Comparison of ENCODE assay signal across 11 cellular contexts in genomic region chr3:119296723-119297122, GRCh38. TPM values are rescaled to one million over a fixed set of nuclear protein-coding genes. Genes with fewer than 3 reads are reported as not detected.
DNase-seq lines count a peak whose midpoint lies in the region; ATAC-seq, FAIRE-seq and TF ChIP-seq lines count a peak whose summit lies in the region.
"Had no signal": no experiment of that assay in that cellular context is flagged by ENCODE, and none has a peak within 500 bp of the region (broad histone marks: within the 10 kb centered on the region; RNA-seq: fewer than 3 reads in every experiment).

No MANE protein-coding gene starts in this region.

- intact Hi-C loops in CD4-positive, alpha-beta T cell (cut with DNase I, micrococcal nuclease): loop anchor here (2.0 to 10.0 kb wide), 3 partner anchors 26 to 788 kb away; partner anchors contain the start of genes POGLUT1 (in 1 of the 2) and TMEM39A (in 1 of the 2)
- intact Hi-C loops in PC-9 (cut with micrococcal nuclease; ENCODE audit: unreplicated experiment) (no loop called here), endothelial cell of umbilical vein (cut with micrococcal nuclease) (no loop called here), sigmoid colon (cut with DNase I) (no loop called here)

- no peaks in the 10 kb centered on the region for H3K9me3 ChIP-seq in CD4-positive, alpha-beta T cell (ENCODE audit: control insufficient read depth, low read length)
- H3K9me3 ChIP-seq in PC-9 (ENCODE audit: insufficient read depth, low read depth) (no peaks in the 10 kb centered on the region), endothelial cell of umbilical vein (replicated peaks; ENCODE audit: control insufficient read depth, insufficient read depth, low read length) (no peaks in the 10 kb centered on the region), sigmoid colon (no peaks in the 10 kb centered on the region)

- H3K4me1 ChIP-seq in PC-9 (replicated peaks; ENCODE audit: insufficient read depth) (peaks cover 13% of the 10 kb centered on the region), endothelial cell of umbilical vein (ENCODE audit: control insufficient read depth, extremely low read depth, insufficient read depth, low read length) (peaks cover 43% of the 10 kb centered on the region), sigmoid colon (peaks cover 0 to 41% (median 26%) of the 10 kb centered on the region in 4 donors), GM23338 (ENCODE audit: insufficient read depth) (peaks cover 52% of the 10 kb centered on the region)

- no peak for TF ChIP-seq CTCF in CD4-positive, alpha-beta T cell (IDR thresholded peaks at IDR 0.05)
- no peak for TF ChIP-seq CTCF in PC-9 (conservative IDR thresholded peaks at IDR 0.05)
- no peak for TF ChIP-seq CTCF in endothelial cell of umbilical vein (IDR thresholded peaks at IDR 0.05; ENCODE audit: extremely low read depth in 1 of 2, insufficient read depth in 1 of 2, low read depth in 1 of 2, low read length in 2 of 2)
- no peak for TF ChIP-seq CTCF in sigmoid colon (IDR thresholded peaks at IDR 0.05)
- no peak for TF ChIP-seq CTCF in GM23338 (conservative IDR thresholded peaks at IDR 0.05; ENCODE audit: low read depth in 2 of 2)

- no peak for TF ChIP-seq EP300 in sigmoid colon (IDR thresholded peaks at IDR 0.05)

- ATAC-seq in CD4-positive, alpha-beta T cell (ENCODE audit: poor library complexity): no peak
- no peak for ATAC-seq in GM23338
- no peak for ATAC-seq in GM19395 (IDR thresholded peaks at IDR 0.05; ENCODE audit: unreplicated experiment)
- ATAC-seq in GM21529 (IDR thresholded peaks at IDR 0.05; ENCODE audit: unreplicated experiment): no peak

- CTCF ChIA-PET in CD4-positive, alpha-beta T cell (lab: Charles Lee): interaction anchor here (1.3 to 3.9 kb wide), 3 partner anchors 50 to 56 kb away, joined by 3 to 19 read pairs (median 11); partner anchors contain the start of gene B4GALT4
- CTCF ChIA-PET in PC-9 (lab: Charles Lee) (no interaction called here), endothelial cell of umbilical vein (lab: Charles Lee) (interaction anchor here (1.0 to 6.5 kb wide), 9 partner anchors 8 to 92 kb away, joined by 3 to 58 read pairs (median 7); no protein-coding TSS in a partner anchor)

- no peaks in the 10 kb centered on the region for H3K27me3 Mint-ChIP-seq in CD4-positive, alpha-beta T cell
- peaks cover 31% of the 10 kb centered on the region for H3K27me3 Mint-ChIP-seq in GM23338 (ENCODE audit: insufficient read depth, low read depth, poor library complexity)

- POLR2A ChIA-PET in CD4-positive, alpha-beta T cell (lab: Charles Lee): interaction anchor here (1.0 to 5.3 kb wide), 2 partner anchors 26 to 201 kb away, joined by 3 to 68 read pairs; partner anchors contain the start of gene TIMMDC1
- POLR2A ChIA-PET in PC-9 (lab: Charles Lee; ENCODE audit: unreplicated experiment) (interaction anchor here (1.0 kb wide), 1 partner anchor 799 kb away, joined by 4 read pairs; no protein-coding TSS in a partner anchor), endothelial cell of umbilical vein (lab: Charles Lee) (interaction anchor here (1.0 kb wide), 1 partner anchor 26 kb away, joined by 3 read pairs; no protein-coding TSS in a partner anchor)

- H3K4me3 ChIP-seq in PC-9: no peak overlapping the region; the same call in 1 of the 2 replicates
- H3K4me3 ChIP-seq in endothelial cell of umbilical vein (replicated peaks in 1 of 3; ENCODE audit: insufficient read depth in 1 of 3, low read depth in 1 of 3, low read length in 3 of 3): peak overlapping the region; percentile 84 to 92 (median 86)
- H3K4me3 ChIP-seq in sigmoid colon: peak overlapping the region in 3 of 4 donors; percentile 85 to 92 (median 89)
- no peak overlapping the region for H3K4me3 ChIP-seq in GM23338

- H3K27ac Mint-ChIP-seq in CD4-positive, alpha-beta T cell: peak overlapping the region; percentile 100
- no peak overlapping the region for H3K27ac Mint-ChIP-seq in GM23338

- no peak overlapping the region for H3K27ac ChIP-seq in CD4-positive, alpha-beta T cell (ENCODE audit: low read depth, low read length)
- H3K27ac ChIP-seq in PC-9 (peak overlapping the region; percentile 60), endothelial cell of umbilical vein (ENCODE audit: insufficient read depth, low read depth, low read length) (peak overlapping the region; percentile 16), sigmoid colon (peak overlapping the region; percentile 91 to 95 (median 92)), GM23338 (ENCODE audit: low read depth) (no peak overlapping the region)

- peak overlapping the region; percentile 97 for H3K4me2 ChIP-seq in PC-9
- H3K4me2 ChIP-seq in endothelial cell of umbilical vein (ENCODE audit: insufficient read depth, low read length): peak overlapping the region; percentile 97
- H3K4me2 ChIP-seq in GM23338: no peak overlapping the region

- peaks cover 66% of the 10 kb centered on the region for H3K4me1 Mint-ChIP-seq in CD4-positive, alpha-beta T cell (ENCODE audit: low read depth)
- peaks cover 38% of the 10 kb centered on the region for H3K4me1 Mint-ChIP-seq in GM23338

- H3K36me3 ChIP-seq in PC-9 (ENCODE audit: low read depth): no peaks in the 10 kb centered on the region
- H3K36me3 ChIP-seq in endothelial cell of umbilical vein (ENCODE audit: control insufficient read depth in 2 of 2, extremely low read depth in 1 of 2, insufficient read depth in 2 of 2, low read length in 2 of 2): peaks cover 3 to 6% of the 10 kb centered on the region in 2 experiments
- H3K36me3 ChIP-seq in sigmoid colon: peaks cover 0 to 3% (median 0%) of the 10 kb centered on the region in 4 donors
- H3K36me3 ChIP-seq in GM23338 (ENCODE audit: insufficient read depth): no peaks in the 10 kb centered on the region

- H3F3A ChIP-seq in PC-9 (ENCODE audit: insufficient read depth, low read depth): peaks cover 14% of the 10 kb centered on the region; the same call in 1 of the 2 replicates
- peaks cover 2% of the 10 kb centered on the region; the same call in 1 of the 2 replicates for H3F3A ChIP-seq in GM23338 (replicated peaks; ENCODE audit: low read depth)

- BruUV-seq in PC-9 (replicated peaks; lab: Mats Ljungman, UMichigan) (no TSS peak), endothelial cell of umbilical vein (replicated peaks; lab: Mats Ljungman, UMichigan) (no TSS peak)

- H3K9me2 ChIP-seq in PC-9 (ENCODE audit: insufficient read depth) (no peaks in the 10 kb centered on the region), GM23338 (ENCODE audit: insufficient read depth) (no peaks in the 10 kb centered on the region)

- no peaks in the 10 kb centered on the region for H4K20me1 ChIP-seq in PC-9 (ENCODE audit: insufficient read depth)
- H4K20me1 ChIP-seq in endothelial cell of umbilical vein (replicated peaks; ENCODE audit: control insufficient read depth, extremely low read depth, insufficient read depth, low read length): peaks cover 2% of the 10 kb centered on the region
- H4K20me1 ChIP-seq in GM23338 (replicated peaks; ENCODE audit: insufficient read depth): no peaks in the 10 kb centered on the region

- DNase-seq in CD4-positive, alpha-beta T cell: no peak
- DNase-seq in PC-9 (no peak), endothelial cell of umbilical vein (ENCODE audit: low read depth, low spot score) (peak; percentile 10), sigmoid colon (no peak), GM23338 (ENCODE audit: low spot score) (no peak), cerebellar cortex (ENCODE audit: low spot score) (no peak)
- DNase-seq: cerebellar nuclear complex; head of caudate nucleus; stimulated activated CD4-positive, alpha-beta T cell treated with anti-CD3 and anti-CD28 coated beads, Interleukin-1b, Interleukin-23, amount 100 ng/mL, for 48 hours had no signal

- peak overlapping the region; percentile 49 for H3K9ac ChIP-seq in endothelial cell of umbilical vein (replicated peaks; ENCODE audit: extremely low read depth, insufficient read depth, low read length)

- no peaks in the 10 kb centered on the region for H3K9me3 Mint-ChIP-seq in CD4-positive, alpha-beta T cell
- no peaks in the 10 kb centered on the region for H3K9me3 Mint-ChIP-seq in GM23338

- dilution Hi-C loops in endothelial cell of umbilical vein (cut with MboI; ENCODE audit: extremely low pct_ligation_motif_present, low sequenced_read_pairs): no loop called here

- H2AFZ ChIP-seq in PC-9 (no peak overlapping the region), endothelial cell of umbilical vein (ENCODE audit: low read depth, low read length) (no peak overlapping the region), GM23338 (no peak overlapping the region)

- H3K9me1 ChIP-seq in endothelial cell of umbilical vein (replicated peaks; ENCODE audit: control insufficient read depth, extremely low read depth, insufficient read depth, low read length): no peaks in the 10 kb centered on the region

- H3K79me2 ChIP-seq in PC-9 (ENCODE audit: low read depth) (no peaks in the 10 kb centered on the region), endothelial cell of umbilical vein (ENCODE audit: control insufficient read depth, insufficient read depth, low read length) (peaks cover 72% of the 10 kb centered on the region), GM23338 (replicated peaks; ENCODE audit: insufficient read depth) (no peaks in the 10 kb centered on the region; the same call in 1 of the 2 replicates)

- H3K36me3 Mint-ChIP-seq in CD4-positive, alpha-beta T cell (ENCODE audit: low read depth): peaks cover 22% of the 10 kb centered on the region
- no peaks in the 10 kb centered on the region for H3K36me3 Mint-ChIP-seq in GM23338 (ENCODE audit: low read depth)

- 88 to 89% methylated on average over 4 of the region's 4 CpGs for WGBS in sigmoid colon, 2 donors

- H3K4me3 Mint-ChIP-seq in CD4-positive, alpha-beta T cell: peak overlapping the region; percentile 84
- no peak overlapping the region for H3K4me3 Mint-ChIP-seq in GM23338

- no peaks in the 10 kb centered on the region for H3K27me3 ChIP-seq in CD4-positive, alpha-beta T cell (ENCODE audit: control insufficient read depth, insufficient read depth, low read length)
- H3K27me3 ChIP-seq in PC-9 (ENCODE audit: insufficient read depth, low read depth) (no peaks in the 10 kb centered on the region), endothelial cell of umbilical vein (ENCODE audit: control insufficient read depth in 2 of 2, insufficient read depth in 2 of 2, low read length in 2 of 2) (no peaks in the 10 kb centered on the region), sigmoid colon (no peaks in the 10 kb centered on the region), GM23338 (ENCODE audit: insufficient read depth) (peaks cover 33% of the 10 kb centered on the region)

- FAIRE-seq in endothelial cell of umbilical vein (lab: Jason Lieb, UNC): no peak

- TF ChIP-seq POLR2A in endothelial cell of umbilical vein (IDR thresholded peaks at IDR 0.05; ENCODE audit: low read depth, low read length) (no peak), sigmoid colon (IDR thresholded peaks at IDR 0.05) (no peak)

RNA-seq across cellular contexts. Expression of gene ARHGAP31, which starts 2.5 kb away (rescaled TPM):
- total RNA-seq in CD4-positive, alpha-beta T cell: 1 to 10 TPM; 2.4 to 2.9 TPM
- total RNA-seq in PC-9 (2021) (0.48 and 0.58 TPM in 2 replicates), endothelial cell of umbilical vein (64.8 and 65.8 TPM in 2 replicates), sigmoid colon (10 to 100 TPM; 11.0 to 18.0 (median 12.0) TPM)
- polyA plus RNA-seq in endothelial cell of umbilical vein (20.1 and 25.5 TPM in 2 replicates), sigmoid colon (1 to 10 TPM; 3.5 to 5.4 (median 5.2) TPM), GM23338 (2016; fragmentation: Nextera tagmentation; extraction: Ambion mirVana) (0.61 and 1.2 TPM in 2 replicates)
- 22.9 and 25.4 TPM in 2 replicates for polyA plus RNA-seq in endothelial cell of umbilical vein (2011; cell fraction: cytosol; rRNA removed)
- polyA plus RNA-seq in endothelial cell of umbilical vein (2011; cell fraction: nucleus; rRNA removed): 26.6 and 29.0 TPM in 2 replicates
- 17.0 and 24.7 TPM in 2 replicates for polyA plus RNA-seq in endothelial cell of umbilical vein (2012)
- 78.6 and 96.2 TPM in 2 replicates for polyA minus RNA-seq in endothelial cell of umbilical vein
- not detected for polyA minus RNA-seq in endothelial cell of umbilical vein (2011; cell fraction: cytosol; rRNA and poly(A)+ RNA removed)
- polyA minus RNA-seq in endothelial cell of umbilical vein (2011; cell fraction: nucleus; rRNA and poly(A)+ RNA removed): 39.7 and 43.3 TPM in 2 replicates
- 4.2 and 4.3 TPM in 2 replicates for total RNA-seq in GM23338 (2014; rRNA removed; shearing (Covaris generic))

RNA-seq across cellular contexts. Expression of gene B4GALT4, which starts 56.0 kb away (rescaled TPM):
- 10 to 100 TPM; 26.2 to 29.5 TPM for total RNA-seq in CD4-positive, alpha-beta T cell
- 21.8 and 32.9 TPM in 2 replicates for total RNA-seq in PC-9 (2021)
- total RNA-seq in endothelial cell of umbilical vein: 7.0 and 7.1 TPM in 2 replicates
- 3.1 and 3.7 TPM in 2 replicates for polyA plus RNA-seq in endothelial cell of umbilical vein
- polyA plus RNA-seq in endothelial cell of umbilical vein (2011; cell fraction: cytosol; rRNA removed): 2.8 and 3.5 TPM in 2 replicates
- 9.5 and 13.1 TPM in 2 replicates for polyA plus RNA-seq in endothelial cell of umbilical vein (2011; cell fraction: nucleus; rRNA removed)
- 4.7 and 5.0 TPM in 2 replicates for polyA plus RNA-seq in endothelial cell of umbilical vein (2012)
- polyA minus RNA-seq in endothelial cell of umbilical vein: 5.1 and 8.0 TPM in 2 replicates
- 1.8 TPM for polyA minus RNA-seq in endothelial cell of umbilical vein (2011; cell fraction: cytosol; rRNA and poly(A)+ RNA removed)
- 6.5 and 8.4 TPM in 2 replicates for polyA minus RNA-seq in endothelial cell of umbilical vein (2011; cell fraction: nucleus; rRNA and poly(A)+ RNA removed)
- total RNA-seq in sigmoid colon: 10 to 100 TPM; 12.1 to 15.8 (median 14.0) TPM
- polyA plus RNA-seq in sigmoid colon: 10 to 100 TPM; 31.5 to 45.6 (median 35.1) TPM
- 37.9 and 45.3 TPM in 2 replicates for total RNA-seq in GM23338 (2014; rRNA removed; shearing (Covaris generic))
- polyA plus RNA-seq in GM23338 (2016; fragmentation: Nextera tagmentation; extraction: Ambion mirVana): 35.2 and 38.3 TPM in 2 replicates

Comparison
In these comparisons a context has a peak if more than half of its experiments do, and no peak if none do; other contexts are left out.
1. H3K27ac ChIP-seq: peak in PC-9 (single experiment), endothelial cell of umbilical vein (single experiment) and sigmoid colon (4 of 4); none in CD4-positive, alpha-beta T cell (single experiment) and GM23338 (single experiment).
2. H3K4me3 ChIP-seq: peak in endothelial cell of umbilical vein (3 of 3) and sigmoid colon (3 of 4); none in PC-9 (single experiment) and GM23338 (single experiment).
3. intact Hi-C loops: an anchor here in CD4-positive, alpha-beta T cell (2.0 to 10.0 kb wide); none called in PC-9, endothelial cell of umbilical vein and sigmoid colon.